Comparison of ENCODE assay signal across 10 cellular contexts in the genomic region with DNA sequence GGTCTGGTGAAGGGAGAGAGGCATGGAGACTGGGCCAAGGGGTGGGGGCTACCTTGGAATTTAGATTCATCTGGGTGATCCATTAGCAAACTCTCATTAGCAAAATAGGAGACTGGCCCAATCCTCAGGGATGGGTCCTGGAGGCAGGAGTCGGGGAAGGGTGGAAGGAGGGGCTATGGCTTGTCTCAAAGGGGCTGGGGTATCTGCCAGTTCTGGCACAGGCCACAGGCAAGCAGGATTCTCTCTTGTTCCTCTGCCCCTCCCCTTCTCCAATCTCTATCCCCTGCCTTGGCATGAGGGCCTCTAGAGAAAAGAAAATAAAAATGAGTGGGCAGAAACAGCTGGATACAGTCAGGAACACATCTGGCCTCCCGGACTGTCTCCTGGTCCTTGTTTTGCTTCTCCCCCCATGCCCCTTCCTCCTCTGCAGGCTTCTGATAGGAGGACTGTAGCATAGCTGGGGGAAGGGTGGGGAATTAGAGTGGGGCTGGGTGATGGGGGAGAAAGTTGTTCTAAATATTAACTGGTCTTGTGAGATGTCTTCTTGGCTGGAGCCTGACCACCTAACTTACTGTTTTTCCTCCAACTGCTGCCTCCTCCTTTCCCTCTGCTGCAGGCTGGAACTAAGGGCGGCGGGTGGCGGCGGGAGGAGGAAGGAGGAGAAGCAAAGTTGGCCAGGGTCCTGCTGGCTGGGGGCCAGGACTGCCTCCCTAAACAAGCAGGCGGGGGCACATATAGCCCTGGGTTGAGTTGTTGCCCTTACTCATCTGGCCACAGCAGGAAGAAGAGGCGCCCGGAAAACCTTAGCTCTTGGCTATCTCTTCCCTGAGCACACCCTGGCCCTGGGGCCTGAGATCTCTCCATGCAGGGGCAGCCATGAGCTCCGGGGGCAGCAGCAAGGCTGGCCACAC. TPM values are rescaled to one million over a fixed set of nuclear protein-coding genes. Genes with fewer than 3 reads are reported as not detected.
DNase-seq lines count a peak whose midpoint lies in the region; ATAC-seq and TF ChIP-seq lines count a peak whose summit lies in the region.
"Had no signal": no experiment of that assay in that cellular context is flagged by ENCODE, and none has a peak within 500 bp of the region (broad histone marks: within the 10 kb centered on the region; RNA-seq: fewer than 3 reads in every experiment).

No MANE protein-coding gene starts in this region.

- no peak for TF ChIP-seq CTCF in endothelial cell (IDR thresholded peaks at IDR 0.05; ENCODE audit: unreplicated experiment)

- H3K36me3 Mint-ChIP-seq in activated naive CD4-positive, alpha-beta T cell treated with anti-CD3 and anti-CD28 coated beads, Interleukin-2, amount 10 ng/mL, durations not matched to agents 7 days and 5 days: no peaks in the 10 kb centered on the region
- no peaks in the 10 kb centered on the region for H3K36me3 Mint-ChIP-seq in endothelial cell (ENCODE audit: low read depth, unreplicated experiment)

- no peak overlapping the region for H3K4me3 Mint-ChIP-seq in activated naive CD4-positive, alpha-beta T cell treated with anti-CD3 and anti-CD28 coated beads, Interleukin-2, amount 10 ng/mL, durations not matched to agents 7 days and 5 days
- H3K4me3 Mint-ChIP-seq in endothelial cell (ENCODE audit: unreplicated experiment): no peak overlapping the region

- no peak overlapping the region for H3K27ac Mint-ChIP-seq in activated naive CD4-positive, alpha-beta T cell treated with anti-CD3 and anti-CD28 coated beads, Interleukin-2, amount 10 ng/mL, durations not matched to agents 7 days and 5 days
- no peak overlapping the region for H3K27ac Mint-ChIP-seq in endothelial cell (ENCODE audit: unreplicated experiment)

- DNase-seq in HT-29 (ENCODE audit: low spot score) (peak; percentile 74), amniotic epithelial cell (ENCODE audit: low read depth) (peak; percentile 72), hippocampal formation (lab: John Stamatoyannopoulos, UW) (peak; percentile 1 to 34), substantia nigra (lab: John Stamatoyannopoulos, UW) (peak in 44 of 49 donors; percentile 1 to 64 (median 22)), endothelial cell (ENCODE audit: low spot score) (no peak)
- no peak for DNase-seq in activated effector memory CD4-positive, alpha-beta T cell treated with anti-CD3 and anti-CD28 coated beads, Interleukin-2, amount 50 U/mL, for 16 hours
- no peak for DNase-seq in activated naive CD4-positive, alpha-beta T cell treated with anti-CD3 and anti-CD28 coated beads, Interleukin-2, amount 10 ng/mL, durations not matched to agents 7 days and 5 days
- DNase-seq: stimulated activated naive CD4-positive, alpha-beta T cell treated with Interleukin-2 at 50 U/mL for 16 hours had no signal

- peaks cover 18% of the 10 kb centered on the region for H3K27me3 Mint-ChIP-seq in activated naive CD4-positive, alpha-beta T cell treated with anti-CD3 and anti-CD28 coated beads, Interleukin-2, amount 10 ng/mL, durations not matched to agents 7 days and 5 days
- peaks cover 3% of the 10 kb centered on the region for H3K27me3 Mint-ChIP-seq in endothelial cell (ENCODE audit: unreplicated experiment)

- no peak for ATAC-seq in GM19324 (IDR thresholded peaks at IDR 0.05; ENCODE audit: low FRiP score, unreplicated experiment)

- H3K9me3 Mint-ChIP-seq in activated naive CD4-positive, alpha-beta T cell treated with anti-CD3 and anti-CD28 coated beads, Interleukin-2, amount 10 ng/mL, durations not matched to agents 7 days and 5 days: no peaks in the 10 kb centered on the region
- H3K9me3 Mint-ChIP-seq in endothelial cell (ENCODE audit: unreplicated experiment): no peaks in the 10 kb centered on the region

- H3K27ac ChIP-seq in substantia nigra (ENCODE audit: low read depth, low read length, poor library complexity, severe bottlenecking): no peak overlapping the region
- H3K27ac ChIP-seq: SK-N-MC had no signal

- CTCF ChIA-PET in activated naive CD4-positive, alpha-beta T cell treated with anti-CD3 and anti-CD28 coated beads, Interleukin-2, amount 10 ng/mL, durations not matched to agents 7 days and 5 days (lab: Charles Lee): no interaction called here

- peaks cover 6% of the 10 kb centered on the region for H3K4me1 Mint-ChIP-seq in activated naive CD4-positive, alpha-beta T cell treated with anti-CD3 and anti-CD28 coated beads, Interleukin-2, amount 10 ng/mL, durations not matched to agents 7 days and 5 days
- peaks cover 8% of the 10 kb centered on the region for H3K4me1 Mint-ChIP-seq in endothelial cell (ENCODE audit: unreplicated experiment)

RNA-seq across cellular contexts. Expression of gene LAS1L, which starts 53.3 kb away (rescaled TPM):
- total RNA-seq in HT-29 (2014; rRNA removed; shearing (Covaris generic)): 41.5 and 50.6 TPM in 2 replicates
- 32.8 TPM for total RNA-seq in endothelial cell (ENCODE audit: unreplicated experiment)

Comparison
In these comparisons a context has a peak if more than half of its experiments do, and no peak if none do; other contexts are left out.
1. DNase-seq: peak in HT-29 (single experiment), amniotic epithelial cell (single experiment), hippocampal formation (2 of 2) and substantia nigra (44 of 49); none in activated effector memory CD4-positive, alpha-beta T cell treated with anti-CD3 and anti-CD28 coated beads, Interleukin-2, amount 50 U/mL, for 16 hours (single experiment), activated naive CD4-positive, alpha-beta T cell treated with anti-CD3 and anti-CD28 coated beads, Interleukin-2, amount 10 ng/mL, durations not matched to agents 7 days and 5 days (single experiment) and endothelial cell (single experiment).